ENCODE assay signal across 9 cellular contexts in genomic region chr12:52007982-52008510, GRCh38. TPM values are rescaled to one million over a fixed set of nuclear protein-coding genes. Genes with fewer than 3 reads are reported as not detected.
DNase-seq lines count a peak whose midpoint lies in the region; ATAC-seq, FAIRE-seq and TF ChIP-seq lines count a peak whose summit lies in the region.
"Had no signal": no experiment of that assay in that cellular context is flagged by ENCODE, and none has a peak within 500 bp of the region (broad histone marks: within the 10 kb centered on the region; RNA-seq: fewer than 3 reads in every experiment).

No MANE protein-coding gene starts in this region.

- H3K9me3 ChIP-seq in SK-N-SH: no peaks in the 10 kb centered on the region
- H3K9me3 ChIP-seq in astrocyte (ENCODE audit: insufficient read depth, low read depth, low read length): no peaks in the 10 kb centered on the region
- H3K9me3 ChIP-seq in subcutaneous abdominal adipose tissue (ENCODE audit: control insufficient read depth in 5 of 5, low read length in 5 of 5): no peaks in the 10 kb centered on the region

- no peaks in the 10 kb centered on the region for H4K20me1 ChIP-seq in SK-N-SH (ENCODE audit: insufficient read depth)
- H4K20me1 ChIP-seq in astrocyte (ENCODE audit: insufficient read depth, low read length): peaks cover 11% of the 10 kb centered on the region

- H3K4me1 ChIP-seq in SK-N-SH (ENCODE audit: control insufficient read depth in 1 of 2, insufficient read depth in 2 of 2, low read depth in 1 of 2, low read length in 1 of 2): peaks cover 0 to 32% of the 10 kb centered on the region in 2 experiments; a peak in 2 of 4 replicates
- peaks cover 21% of the 10 kb centered on the region for H3K4me1 ChIP-seq in astrocyte (ENCODE audit: insufficient read depth, low read length)
- peaks cover 1 to 64% (median 50%) of the 10 kb centered on the region in 5 donors for H3K4me1 ChIP-seq in subcutaneous abdominal adipose tissue (ENCODE audit: control insufficient read depth in 5 of 5, insufficient read depth in 5 of 5, low read length in 5 of 5)

- FAIRE-seq in astrocyte (lab: Jason Lieb, UNC): no peak

- H3K4me2 ChIP-seq in SK-N-SH (peak overlapping the region; percentile 79; the same call in 1 of the 2 replicates), astrocyte (ENCODE audit: low read length) (peak overlapping the region; percentile 91)

- WGBS in SK-N-SH (ENCODE audit: low lambda C conversion rate): 80% methylated on average over 5 of the region's 5 CpGs
- 50 to 55% methylated on average over 5 of the region's 5 CpGs for WGBS in lower leg skin, 2 donors

- H3K9me2 ChIP-seq in SK-N-SH: no peaks in the 10 kb centered on the region

- peaks cover 2% of the 10 kb centered on the region for H3K36me3 Mint-ChIP-seq in astrocyte (ENCODE audit: low read depth, unreplicated experiment)

- no peak overlapping the region for H3K9ac ChIP-seq in SK-N-SH
- no peak overlapping the region for H3K9ac ChIP-seq in astrocyte (ENCODE audit: low read length)
- H3K9ac ChIP-seq in subcutaneous abdominal adipose tissue (ENCODE audit: low read length in 5 of 5): peak overlapping the region in 4 of 5 donors; percentile 38 to 92 (median 72)

- CTCF ChIA-PET in SK-N-SH (lab: Yijun Ruan, JAX): interaction anchor here (1.0 to 13.1 kb wide), 4 partner anchors 14 to 114 kb away, joined by 3 to 526 read pairs (median 3); no protein-coding TSS in a partner anchor

- H3F3A ChIP-seq in SK-N-SH (replicated peaks; ENCODE audit: insufficient read depth): peaks cover 5% of the 10 kb centered on the region

- ATAC-seq in SK-N-SH treated with all-trans-retinoic acid at 6 μM for 48 hours (no peak), HG02642 (IDR thresholded peaks at IDR 0.05; ENCODE audit: poor library complexity, unreplicated experiment) (no peak)

- H3K9me3 Mint-ChIP-seq in astrocyte (ENCODE audit: unreplicated experiment): no peaks in the 10 kb centered on the region

- intact Hi-C loops in lower leg skin (cut with DNase I; ENCODE audit: low total_unique reads): no loop called here

- H2AFZ ChIP-seq in SK-N-SH (ENCODE audit: low read depth): no peak overlapping the region
- no peak overlapping the region for H2AFZ ChIP-seq in astrocyte (ENCODE audit: low read depth, low read length)

- H3K27me3 ChIP-seq in SK-N-SH (ENCODE audit: insufficient read depth) (no peaks in the 10 kb centered on the region), astrocyte (ENCODE audit: insufficient read depth, low read length) (peaks cover 7% of the 10 kb centered on the region), subcutaneous abdominal adipose tissue (ENCODE audit: control insufficient read depth in 5 of 5, insufficient read depth in 4 of 5, low read length in 5 of 5) (peaks cover 2 to 28% (median 12%) of the 10 kb centered on the region in 5 donors)

- H3K79me2 ChIP-seq in SK-N-SH (ENCODE audit: insufficient read depth) (no peaks in the 10 kb centered on the region), astrocyte (ENCODE audit: insufficient read depth, low read length) (no peaks in the 10 kb centered on the region)

- peaks cover 14% of the 10 kb centered on the region for H3K27me3 Mint-ChIP-seq in astrocyte (ENCODE audit: low read depth, unreplicated experiment)

- TF ChIP-seq CTCF in SK-N-SH (IDR thresholded peaks at IDR 0.05) (no peak), astrocyte (IDR thresholded peaks at IDR 0.05; ENCODE audit: insufficient read depth, low read depth, low read length) (no peak), lower leg skin (IDR thresholded peaks at IDR 0.05) (no peak)

- no peak overlapping the region for H3K27ac Mint-ChIP-seq in astrocyte (ENCODE audit: unreplicated experiment)

- no peaks in the 10 kb centered on the region for H3K36me3 ChIP-seq in SK-N-SH (replicated peaks in 1 of 2; ENCODE audit: control insufficient read depth in 1 of 2, insufficient read depth in 2 of 2, low read length in 1 of 2)
- no peaks in the 10 kb centered on the region for H3K36me3 ChIP-seq in astrocyte (ENCODE audit: insufficient read depth, low read length)
- H3K36me3 ChIP-seq in subcutaneous abdominal adipose tissue (ENCODE audit: control insufficient read depth in 5 of 5, insufficient read depth in 5 of 5, low read length in 5 of 5): peaks cover 0 to 27% (median 18%) of the 10 kb centered on the region in 5 donors

- H3K27ac ChIP-seq in SK-N-SH (ENCODE audit: low read depth in 2 of 2, low read length in 1 of 2) (no peak overlapping the region), astrocyte (ENCODE audit: low read depth, low read length) (no peak overlapping the region), subcutaneous abdominal adipose tissue (ENCODE audit: low read depth, low read length) (peak overlapping the region; percentile 85)
- H3K27ac ChIP-seq: 22Rv1 had no signal

- TF ChIP-seq EP300 in SK-N-SH (IDR thresholded peaks at IDR 0.05; ENCODE audit: borderline replicate concordance in 1 of 2, low read depth in 1 of 2, low read length in 1 of 2): no peak

- H3K4me3 Mint-ChIP-seq in astrocyte (ENCODE audit: unreplicated experiment): peak overlapping the region; percentile 87

- POLR2A ChIA-PET in SK-N-SH (lab: Yijun Ruan, JAX): no interaction called here

- H3K4me3 ChIP-seq in SK-N-SH (ENCODE audit: low read depth in 2 of 2, low read length in 1 of 2): no peak overlapping the region; a peak in 1 of 4 replicates
- H3K4me3 ChIP-seq in astrocyte (ENCODE audit: insufficient read depth, low read depth, low read length): peak overlapping the region; percentile 57
- peak overlapping the region; percentile 56 for H3K4me3 ChIP-seq in lower leg skin (ENCODE audit: low read depth, poor library complexity, severe bottlenecking)
- peak overlapping the region; percentile 57 to 94 (median 74) for H3K4me3 ChIP-seq in subcutaneous abdominal adipose tissue (ENCODE audit: low read depth in 1 of 5, low read length in 5 of 5)

- TF ChIP-seq POLR2A in lower leg skin (IDR thresholded peaks at IDR 0.05): no peak

- H3K4me1 Mint-ChIP-seq in astrocyte (ENCODE audit: low read depth, unreplicated experiment): peaks cover 23% of the 10 kb centered on the region

- no peak for TF ChIP-seq RAD21 in SK-N-SH (IDR thresholded peaks at IDR 0.05; ENCODE audit: low read length)

- DNase-seq in SK-N-SH (no peak), astrocyte (ENCODE audit: low read depth) (no peak), lower leg skin (ENCODE audit: low spot score in 2 of 2) (no peak), NCI-H69 (lab: John Stamatoyannopoulos, UW) (no peak), DMS53 (lab: John Stamatoyannopoulos, UW) (no peak)

TF ChIP-seq in SK-N-SH, 30 proteins besides CTCF, POLR2A, EP300 and RAD21 (continues in another document):
- no peak for TF ChIP-seq IRF3 (IDR thresholded peaks at IDR 0.05; ENCODE audit: low read depth, low read length)
- TF ChIP-seq MXI1 (IDR thresholded peaks at IDR 0.05; ENCODE audit: low read depth, low read length): no peak
- TF ChIP-seq USF1 (IDR thresholded peaks at IDR 0.05; ENCODE audit: borderline replicate concordance, low read depth): no peak
- no peak for TF ChIP-seq YY1 (IDR thresholded peaks at IDR 0.05; ENCODE audit: low read depth)

TF ChIP-seq in SK-N-SH treated with all-trans-retinoic acid at 6 μM for 48 hours, 23 proteins besides CTCF, POLR2A, EP300 and RAD21 (continues in another document):
- TF ChIP-seq ARNTL (CRISPR knock-in tag; IDR thresholded peaks at IDR 0.05; ENCODE audit: borderline replicate concordance, low read depth) (no peak), RARB (CRISPR knock-in tag; IDR thresholded peaks at IDR 0.05) (no peak), ZNF70 (CRISPR knock-in tag; IDR thresholded peaks at IDR 0.05) (no peak), OSR1 (CRISPR knock-in tag; IDR thresholded peaks at IDR 0.05) (no peak), ESRRG (CRISPR knock-in tag; IDR thresholded peaks at IDR 0.05) (no peak), SNAI2 (CRISPR knock-in tag; IDR thresholded peaks at IDR 0.05) (no peak), POU6F1 (CRISPR knock-in tag; IDR thresholded peaks at IDR 0.05; ENCODE audit: borderline replicate concordance, low read depth) (no peak), ZNF8 (CRISPR knock-in tag; IDR thresholded peaks at IDR 0.05) (no peak)

RNA-seq across cellular contexts. Expression of gene TAMALIN, which starts 1.3 kb away (rescaled TPM):
- polyA plus RNA-seq in SK-N-SH (2012; rRNA removed): 1.7 and 2.4 TPM in 2 replicates
- 1.0 and 1.6 TPM in 2 replicates for polyA plus RNA-seq in SK-N-SH (2012; cell fraction: cytosol; rRNA removed)
- polyA plus RNA-seq in SK-N-SH (2012; cell fraction: nucleus; rRNA removed): 4.9 TPM in 2 replicates
- total RNA-seq in astrocyte: 9.6 and 12.4 TPM in 2 replicates
- total RNA-seq in lower leg skin: 10 to 100 TPM; 14.6 to 34.2 (median 25.9) TPM

RNA-seq across cellular contexts. Expression of gene NR4A1, which starts 43.2 kb away (rescaled TPM):
- 75.2 and 120 TPM in 2 replicates for polyA plus RNA-seq in SK-N-SH (2012; rRNA removed)
- polyA plus RNA-seq in SK-N-SH (2012; cell fraction: cytosol; rRNA removed): 17.7 and 20.0 TPM in 2 replicates
- 429 and 610 TPM in 2 replicates for polyA plus RNA-seq in SK-N-SH (2012; cell fraction: nucleus; rRNA removed)
- total RNA-seq in astrocyte (1.6 and 2.3 TPM in 2 replicates), lower leg skin (100 to 1,000 TPM in 2 of 4 donors, 10 to 100 TPM in 2; 28.7 to 121 (median 105) TPM)

RNA-seq across cellular contexts. Expression of gene ACVR1B, which starts 56.5 kb away (rescaled TPM):
- polyA plus RNA-seq in SK-N-SH (2012; rRNA removed): 12.1 and 13.5 TPM in 2 replicates
- 8.3 and 10.4 TPM in 2 replicates for polyA plus RNA-seq in SK-N-SH (2012; cell fraction: cytosol; rRNA removed)
- 11.1 and 12.7 TPM in 2 replicates for polyA plus RNA-seq in SK-N-SH (2012; cell fraction: nucleus; rRNA removed)
- total RNA-seq in astrocyte (13.8 and 15.4 TPM in 2 replicates), lower leg skin (10 to 100 TPM; 67.4 to 87.0 (median 80.5) TPM)

Comparison
In these comparisons a context has a peak if more than half of its experiments do, and no peak if none do; other contexts are left out.
1. H3K4me3 ChIP-seq: peak in astrocyte (single experiment), lower leg skin (single experiment) and subcutaneous abdominal adipose tissue (5 of 5); none in SK-N-SH (0 of 2).
2. H3K9ac ChIP-seq: peak in subcutaneous abdominal adipose tissue (4 of 5); none in SK-N-SH (single experiment) and astrocyte (single experiment).